ENCODE assay signal across 30 cellular contexts in genomic region chr5:111806150-111806549, GRCh38.
"Had no signal": no experiment of that assay in that cellular context is flagged by ENCODE, and none has a peak within 500 bp of the region (broad histone marks: within the 10 kb centered on the region; RNA-seq: fewer than 3 reads in every experiment).

No MANE protein-coding gene starts in this region.

- H3K36me3 ChIP-seq: brain microvascular endothelial cell, esophagus muscularis mucosa, gastroesophageal sphincter, heart right ventricle had no signal

- H3K27ac ChIP-seq: brain microvascular endothelial cell, esophagus muscularis mucosa, gastroesophageal sphincter, heart right ventricle, VCaP had no signal

- H3K4me1 ChIP-seq: esophagus muscularis mucosa, gastroesophageal sphincter, heart right ventricle had no signal

- H3K4me3 ChIP-seq: esophagus muscularis mucosa, gastroesophageal sphincter, heart right ventricle had no signal

- H3K9me3 ChIP-seq: esophagus muscularis mucosa, gastroesophageal sphincter, heart right ventricle had no signal

- DNase-seq: activated CD4-positive, alpha-beta memory T cell treated with anti-CD3 and anti-CD28 coated beads, Interleukin-2, amount 10 ng/mL, durations not matched to agents 7 days and 5 days; activated CD4-positive, alpha-beta T cell treated with anti-CD3 and anti-CD28 coated beads for 1 hour; activated CD4-positive, alpha-beta T cell treated with anti-CD3 and anti-CD28 coated beads for 4 hours; activated CD4-positive, alpha-beta T cell treated with anti-CD3 and anti-CD28 coated beads, Interleukin-2, amount 10 ng/mL, durations not matched to agents 7 days and 5 days; activated CD4-positive, alpha-beta T cell treated with anti-CD3 and anti-CD28 coated beads, Interleukin-2, amount 50 U/mL, for 4 hours; activated CD8-positive, alpha-beta memory T cell treated with anti-CD3 and anti-CD28 coated beads, Interleukin-2, amount 50 U/mL, for 48 hours; activated effector memory CD4-positive, alpha-beta T cell treated with Interleukin-2 at 50 U/mL for 16 hours; activated gamma-delta T cell treated with Interleukin-2 at 50 U/mL for 16 hours; activated naive CD4-positive, alpha-beta T cell treated with anti-CD3 and anti-CD28 coated beads, Interleukin-2, amount 50 U/mL, for 16 hours; activated naive CD4-positive, alpha-beta T cell treated with Interleukin-2 at 50 U/mL for 16 hours; activated T-cell treated with anti-CD3 and anti-CD28 coated beads for 4 hours; activated T-cell treated with anti-CD3 and anti-CD28 coated beads, Interleukin-2, amount 50 U/mL, for 24 hours; amniotic stem cell; anterior cingulate cortex; brain microvascular endothelial cell; cortex of kidney; dermis blood vessel endothelial cell; effector CD4-positive, alpha-beta T cell; effector memory CD8-positive, alpha-beta T cell; erythroblast; foreskin melanocyte; heart right ventricle; T-helper 2 cell had no signal

- H3K27me3 ChIP-seq: brain microvascular endothelial cell, esophagus muscularis mucosa, gastroesophageal sphincter, heart right ventricle had no signal

- FAIRE-seq: astrocyte, bronchial epithelial cell, TTC549 had no signal

- ATAC-seq: activated T-helper 17 cell treated with anti-CD3 and anti-CD28 coated beads, Interleukin-2, amount 50 U/mL, for 72 hours; effector memory CD8-positive, alpha-beta T cell; gastroesophageal sphincter; heart right ventricle had no signal
